Comparison of ENCODE assay signal across 20 cellular contexts in the genomic region with DNA sequence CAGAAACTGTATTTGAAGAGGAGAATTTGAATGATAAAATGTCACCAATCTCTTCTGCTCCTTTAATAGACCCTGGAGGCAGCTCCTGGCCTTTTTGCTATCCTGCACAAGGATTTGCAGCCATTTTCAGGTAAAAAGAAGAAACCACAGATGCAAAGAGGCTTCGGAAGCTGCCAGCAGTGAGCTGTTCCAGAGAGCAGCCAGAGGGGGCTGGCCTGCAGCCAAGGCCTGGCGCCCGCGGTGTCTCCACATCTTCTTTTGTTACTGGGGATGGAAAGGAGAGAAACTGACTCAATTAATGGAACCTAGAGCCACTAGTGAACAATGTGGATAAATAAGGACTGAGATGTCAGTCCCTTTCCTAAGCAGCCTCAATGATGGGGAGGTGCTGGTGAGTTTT. TPM values are rescaled to one million over a fixed set of nuclear protein-coding genes. Genes with fewer than 3 reads are reported as not detected.
A peak's percentile ranks its signal among the peaks of the same experiment; 100 is the strongest.
DNase-seq lines count a peak whose midpoint lies in the region; ATAC-seq and TF ChIP-seq lines count a peak whose summit lies in the region.
"Had no signal": no experiment of that assay in that cellular context is flagged by ENCODE, and none has a peak within 500 bp of the region (broad histone marks: within the 10 kb centered on the region; RNA-seq: fewer than 3 reads in every experiment).

No MANE protein-coding gene starts in this region.

- 14% methylated on average over 4 of the region's 4 CpGs; no CpG with 5 or more reads in 1 of the 2 donors for WGBS in gastroesophageal sphincter (ENCODE audit: low coverage in 1 of 2), 2 donors

- no peak for TF ChIP-seq POLR2A in gastroesophageal sphincter (IDR thresholded peaks at IDR 0.05)

- TF ChIP-seq CTCF in gastroesophageal sphincter (IDR thresholded peaks at IDR 0.05): no peak

- H3K4me3 ChIP-seq in H7 (ENCODE audit: insufficient read depth, low read depth, low read length) (no peak overlapping the region), NT2/D1 (ENCODE audit: insufficient read length, low read depth) (no peak overlapping the region), gastroesophageal sphincter (no peak overlapping the region)
- H3K4me3 ChIP-seq: BLaER1 treated with 17β-estradiol and CSF1 and Interleukin-3, amounts not matched to agents 10 nM and 100 nM; heart left ventricle; psoas muscle; thoracic aorta had no signal

- H3K9me3 ChIP-seq in NT2/D1 (ENCODE audit: insufficient read depth, low read length) (no peaks in the 10 kb centered on the region), gastroesophageal sphincter (no peaks in the 10 kb centered on the region)
- H3K9me3 ChIP-seq: BLaER1 treated with 17β-estradiol and CSF1 and Interleukin-3, amounts not matched to agents 10 nM and 100 nM; heart left ventricle; psoas muscle; thoracic aorta had no signal

- H3K27me3 ChIP-seq in H7 (ENCODE audit: control insufficient read depth, insufficient read depth, low read length) (no peaks in the 10 kb centered on the region), NT2/D1 (ENCODE audit: insufficient read depth, insufficient read length) (no peaks in the 10 kb centered on the region), gastroesophageal sphincter (peaks cover 15% of the 10 kb centered on the region)
- H3K27me3 ChIP-seq: BLaER1 treated with 17β-estradiol and CSF1 and Interleukin-3, amounts not matched to agents 10 nM and 100 nM had no signal

- H3K4me1 ChIP-seq in NT2/D1 (ENCODE audit: insufficient read depth, insufficient read length) (peaks cover 19% of the 10 kb centered on the region), gastroesophageal sphincter (no peaks in the 10 kb centered on the region)
- H3K4me1 ChIP-seq: heart left ventricle, psoas muscle had no signal

- no peak for ATAC-seq in gastroesophageal sphincter
- no peak for ATAC-seq in GM21737 (IDR thresholded peaks at IDR 0.05; ENCODE audit: unreplicated experiment)
- no peak for ATAC-seq in HG03342 (IDR thresholded peaks at IDR 0.05; ENCODE audit: unreplicated experiment)
- ATAC-seq: heart left ventricle, psoas muscle had no signal

- no peaks in the 10 kb centered on the region for H3K36me3 ChIP-seq in H7 (replicated peaks; ENCODE audit: control insufficient read depth, insufficient read depth, low read length)
- no peaks in the 10 kb centered on the region for H3K36me3 ChIP-seq in NT2/D1 (ENCODE audit: insufficient read depth, insufficient read length, low read length)
- no peaks in the 10 kb centered on the region for H3K36me3 ChIP-seq in gastroesophageal sphincter
- H3K36me3 ChIP-seq: BLaER1 treated with 17β-estradiol and CSF1 and Interleukin-3, amounts not matched to agents 10 nM and 100 nM; heart left ventricle; thoracic aorta had no signal

- H3K27ac ChIP-seq in gastroesophageal sphincter: no peak overlapping the region
- H3K27ac ChIP-seq: BLaER1 treated with 17β-estradiol and CSF1 and Interleukin-3, amounts not matched to agents 10 nM and 100 nM; heart left ventricle; psoas muscle; thoracic aorta had no signal

- H3K9ac ChIP-seq in NT2/D1 (ENCODE audit: insufficient read length, low read depth): peak overlapping the region; percentile 67
- H3K9ac ChIP-seq: BLaER1 treated with 17β-estradiol and CSF1 and Interleukin-3, amounts not matched to agents 10 nM and 100 nM had no signal

- no peak for TF ChIP-seq EP300 in gastroesophageal sphincter (IDR thresholded peaks at IDR 0.05)

- DNase-seq in Daoy (ENCODE audit: low read depth) (peak; percentile 49), H7 (peak; percentile 56), NT2/D1 (ENCODE audit: low read depth, low spot score) (no peak), medulla oblongata (ENCODE audit: extremely low spot score) (peak; percentile 16)
- DNase-seq: activated CD4-positive, alpha-beta T cell treated with anti-CD3 and anti-CD28 coated beads, Interleukin-2, amount 50 U/mL, for 4 hours; activated naive CD8-positive, alpha-beta T cell treated with anti-CD3 and anti-CD28 coated beads for 36 hours; activated T-cell treated with anti-CD3 and anti-CD28 coated beads, Interleukin-2, amount 50 U/mL, for 48 hours; effector CD8-positive, alpha-beta T cell; heart left ventricle; mesenchymal stem cell; NCI-H1417 treated with DMSO at 0.1 percent for 48 hours; NCI-H774; psoas muscle had no signal

RNA-seq across cellular contexts. Expression of a gene that starts 23.9 kb away (rescaled TPM):
- 0.11 TPM in 1 of 2 replicates, not detected in the other for total RNA-seq in Daoy (2014; rRNA removed; shearing (Covaris generic))
- 0.03 and 0.07 TPM in 2 replicates for total RNA-seq in H7 (2014; rRNA removed; shearing (Covaris generic))
- total RNA-seq in gastroesophageal sphincter: under 1 TPM in 1 of 4 donors, not detected in 3; 0.02 TPM
- total RNA-seq: activated naive CD8-positive, alpha-beta T cell treated with anti-CD3 and anti-CD28 coated beads for 36 hours; fibroblast of lung; heart left ventricle; LHCN-M2; psoas muscle; thoracic aorta had no signal
